ENCODE assay signal across 16 cellular contexts in the genomic region with DNA sequence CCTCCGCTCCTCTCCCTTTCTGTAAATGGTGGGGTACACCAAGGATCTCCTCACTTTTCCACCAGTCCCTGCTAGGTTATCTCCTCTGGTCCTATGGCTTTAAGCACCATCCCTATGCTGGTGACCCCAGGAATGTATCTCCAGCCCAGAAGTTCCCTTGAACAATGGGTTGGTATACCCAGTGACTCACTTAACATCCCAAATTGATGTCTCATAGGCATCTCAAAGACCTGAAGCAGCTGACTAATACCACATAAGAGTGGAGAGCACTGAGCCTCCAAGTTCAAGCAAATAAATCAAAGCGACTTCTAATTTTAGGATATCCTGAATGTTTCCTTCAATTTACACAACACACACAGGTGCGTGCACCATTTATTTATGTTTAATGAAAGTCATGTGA. TPM values are rescaled to one million over a fixed set of nuclear protein-coding genes. Genes with fewer than 3 reads are reported as not detected.
A peak's percentile ranks its signal among the peaks of the same experiment; 100 is the strongest.
DNase-seq lines count a peak whose midpoint lies in the region; ATAC-seq and TF ChIP-seq lines count a peak whose summit lies in the region.
"Had no signal": no experiment of that assay in that cellular context is flagged by ENCODE, and none has a peak within 500 bp of the region (broad histone marks: within the 10 kb centered on the region; RNA-seq: fewer than 3 reads in every experiment).

No MANE protein-coding gene starts in this region.

- TF ChIP-seq CTCF in Panc1 (IDR thresholded peaks at IDR 0.05) (no peak), omental fat pad (IDR thresholded peaks at IDR 0.05) (no peak), GM13976 (IDR thresholded peaks at IDR 0.05; ENCODE audit: borderline replicate concordance, control extremely low read depth, extremely low read depth, insufficient read depth, missing control alignments) (no peak)

- H3K4me3 ChIP-seq in Panc1 (ENCODE audit: low read depth in 2 of 2, low read length in 2 of 2), result no peak overlapping the region
- H3K4me3 ChIP-seq: ovary had no signal

- in situ Hi-C loops in Panc1 (cut with HindIII; ENCODE audit: low pct_unique_long_range_greater_than_20kb, low sequenced_read_pairs), result no loop called here
- in situ Hi-C loops in GM13976 (cut with MboI; ENCODE audit: low sequenced_read_pairs, unreplicated experiment), result no loop called here

- DNase-seq in ELR (ENCODE audit: low read depth) (peak; percentile 99), Panc1 (ENCODE audit: low read depth, low spot score) (peak; percentile 50), epithelial cell of prostate (ENCODE audit: low read depth, low spot score) (peak; percentile 88), omental fat pad (ENCODE audit: low spot score) (no peak), GM13976 (ENCODE audit: low spot score) (no peak), left lobe of liver (ENCODE audit: low spot score) (no peak), globus pallidus (ENCODE audit: low spot score) (no peak)
- DNase-seq: activated CD4-positive, alpha-beta T cell treated with anti-CD3 and anti-CD28 coated beads for 1 hour; central memory CD4-positive, alpha-beta T cell; left ventricle myocardium superior; NCI-H510A; ovary; stimulated activated naive CD8-positive, alpha-beta T cell treated with anti-CD3 and anti-CD28 coated beads, Interleukin-15, amount 100 ng/mL, for 72 hours had no signal

- intact Hi-C loops in Panc1 (cut with micrococcal nuclease; ENCODE audit: unreplicated experiment), result no loop called here

- no peak overlapping the region for H3K27ac ChIP-seq in Panc1 (ENCODE audit: low read length)
- H3K27ac ChIP-seq in epithelial cell of prostate, result peak overlapping the region; percentile 57
- H3K27ac ChIP-seq: ovary had no signal

- POLR2A ChIA-PET in Panc1 (lab: Charles Lee), result no interaction called here

- no peaks in the 10 kb centered on the region for H3K36me3 ChIP-seq in Panc1 (ENCODE audit: control insufficient read depth, insufficient read depth, low read length)
- H3K36me3 ChIP-seq: ovary had no signal

- BruUV-seq in Panc1 (replicated peaks; lab: Mats Ljungman, UMichigan), result no TSS peak

- peak; percentile 91 for ATAC-seq in Panc1
- ATAC-seq in omental fat pad (ENCODE audit: low FRiP score), result peak; percentile 34
- ATAC-seq in GM19463 (IDR thresholded peaks at IDR 0.05; ENCODE audit: unreplicated experiment), result no peak
- no peak for ATAC-seq in left lobe of liver
- ATAC-seq: left ventricle myocardium superior; stimulated activated naive CD8-positive, alpha-beta T cell treated with anti-CD3 and anti-CD28 coated beads, Interleukin-15, amount 100 ng/mL, for 72 hours had no signal

- H3K9me3 ChIP-seq in Panc1 (ENCODE audit: control insufficient read depth, insufficient read depth, low read depth, low read length), result no peaks in the 10 kb centered on the region
- H3K9me3 ChIP-seq: ovary had no signal

- H3K4me1 ChIP-seq in Panc1 (ENCODE audit: control insufficient read depth, insufficient read depth, low read length), result 0 out of 2 replicates have a peak, but pooled peaks cover 4% of the 10 kb centered on the region

- H3K27me3 ChIP-seq in Panc1 (ENCODE audit: control insufficient read depth, insufficient read depth, low read length), result no peaks in the 10 kb centered on the region
- H3K27me3 ChIP-seq: ovary had no signal

- CTCF ChIA-PET in Panc1 (lab: Charles Lee), result no interaction called here

RNA-seq across cellular contexts. Expression of a gene that starts 48.3 kb away (rescaled TPM):
- total RNA-seq in Panc1 (2021; ENCODE audit: unreplicated experiment), result 0.95 TPM
- 0.27 TPM for polyA plus RNA-seq in Panc1 (2012; ENCODE audit: insufficient read length)
- not detected for total RNA-seq in omental fat pad
- total RNA-seq in left lobe of liver, result 0.45 TPM
- total RNA-seq: frontal cortex, left ventricle myocardium superior, SK-MEL-5 had no signal
- polyA plus RNA-seq: ovary had no signal

Comparison
In these comparisons a context has a peak if more than half of its experiments do, and no peak if none do; other contexts are left out.
1. DNase-seq: peak in ELR (single experiment), Panc1 (single experiment) and epithelial cell of prostate (single experiment); none in omental fat pad (single experiment), GM13976 (single experiment), left lobe of liver (single experiment) and globus pallidus (single experiment).
2. ATAC-seq: peak in Panc1 (single experiment) and omental fat pad (single experiment); none in GM19463 (single experiment) and left lobe of liver (single experiment).